ENCODE assay signal across 8 cellular contexts in the genomic region with DNA sequence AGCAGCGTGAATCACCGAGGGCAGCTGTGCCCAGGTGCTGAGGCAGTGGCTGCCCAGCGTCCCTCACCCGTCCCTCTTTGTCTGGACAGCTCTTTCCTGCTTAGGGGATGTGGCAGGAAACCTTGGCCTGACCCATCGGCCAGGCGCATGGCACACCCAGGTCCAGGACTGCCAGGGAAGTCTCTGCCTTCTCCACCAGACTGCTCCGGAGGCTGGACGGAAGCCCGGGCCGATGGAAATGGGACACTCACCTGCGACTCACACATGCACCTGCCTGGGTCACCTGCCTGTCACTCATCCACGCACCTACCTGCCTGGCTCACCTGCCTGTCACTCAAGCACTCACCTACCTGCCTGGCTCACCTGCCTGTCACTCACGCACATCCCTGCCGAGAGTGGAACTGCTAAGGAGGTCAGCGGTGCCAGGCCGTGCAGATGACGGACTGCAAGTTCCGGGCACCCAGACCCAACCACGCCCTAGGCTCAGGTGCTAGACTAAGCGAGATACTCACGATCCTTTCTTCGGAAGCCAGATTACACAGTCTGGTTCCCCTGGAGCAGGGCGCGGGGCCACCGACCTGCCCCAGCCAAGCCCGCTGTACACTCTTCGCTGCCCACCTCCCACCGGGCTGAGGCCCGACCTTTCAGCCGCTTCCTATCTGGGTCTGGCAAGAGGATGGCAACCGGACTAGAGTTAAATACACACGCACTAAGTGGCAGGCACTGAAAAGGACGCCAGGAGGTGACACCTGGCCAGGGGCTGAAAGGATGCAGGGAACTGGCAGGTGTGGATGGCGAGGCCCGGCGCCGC. TPM values are rescaled to one million over a fixed set of nuclear protein-coding genes. Genes with fewer than 3 reads are reported as not detected.
DNase-seq lines count a peak whose midpoint lies in the region; ATAC-seq and TF ChIP-seq lines count a peak whose summit lies in the region.

No MANE protein-coding gene starts in this region.

- peak overlapping the region; percentile 63 for H3K27ac ChIP-seq in CD8-positive, alpha-beta T cell (ENCODE audit: low read depth, low read length)
- H3K27ac ChIP-seq in ascending aorta (peak overlapping the region in 1 of 2 donors; percentile 67), urinary bladder (ENCODE audit: low read depth) (no peak overlapping the region)

- H3K4me1 Mint-ChIP-seq in CD8-positive, alpha-beta T cell (ENCODE audit: low read depth), result peaks cover 42% of the 10 kb centered on the region
- H3K4me1 Mint-ChIP-seq in IgD-negative memory B cell, result peaks cover 15 to 26% (median 24%) of the 10 kb centered on the region in 3 donors

- no peaks in the 10 kb centered on the region for H3K9me3 Mint-ChIP-seq in CD8-positive, alpha-beta T cell
- no peaks in the 10 kb centered on the region for H3K9me3 Mint-ChIP-seq in IgD-negative memory B cell

- POLR2A ChIA-PET in CD8-positive, alpha-beta T cell (lab: Charles Lee), result interaction anchor here (1.4 kb wide), 2 partner anchors 11 to 22 kb away, joined by 3 to 9 read pairs; no protein-coding TSS in a partner anchor
- POLR2A ChIA-PET in GM10248 (lab: Yijun Ruan, JAX), result no interaction called here

- H3K9me3 ChIP-seq in CD8-positive, alpha-beta T cell (ENCODE audit: low read length), result no peaks in the 10 kb centered on the region
- no peaks in the 10 kb centered on the region for H3K9me3 ChIP-seq in ascending aorta

- no peak for DNase-seq in CD8-positive, alpha-beta T cell
- peak in 1 of 2 donors; percentile 63 for DNase-seq in ascending aorta (ENCODE audit: low spot score in 2 of 2)
- no peak for DNase-seq in lower leg skin (ENCODE audit: low spot score in 2 of 2)
- DNase-seq in NCI-H2171 treated with DMSO at 0.1 percent for 48 hours (lab: John Stamatoyannopoulos, UW), result no peak
- DNase-seq in GM10248 (ENCODE audit: extremely low spot score), result no peak

- H3K27me3 Mint-ChIP-seq in CD8-positive, alpha-beta T cell (ENCODE audit: low read depth), result no peaks in the 10 kb centered on the region
- H3K27me3 Mint-ChIP-seq in IgD-negative memory B cell, result no peaks in the 10 kb centered on the region

- TF ChIP-seq POLR2A in lower leg skin (IDR thresholded peaks at IDR 0.05), result no peak

- intact Hi-C loops in CD8-positive, alpha-beta T cell (cut with DNase I, micrococcal nuclease), result loop anchor here (1.0 to 5.0 kb wide), 7 partner anchors 22 to 156 kb away; partner anchors contain the start of genes PUSL1 (in 2 of the 2), ACAP3 (in 1 of the 2), B3GALT6 (in 1 of the 2) and C1orf159 (in 1 of the 2)
- intact Hi-C loops in ascending aorta (cut with DNase I), result loop anchor here (1.0 to 2.0 kb wide), 4 partner anchors 40 to 156 kb away; partner anchors contain the start of genes AURKAIP1, B3GALT6, C1orf159 and MRPL20
- intact Hi-C loops in lower leg skin (cut with DNase I; ENCODE audit: low total_unique reads), result no loop called here

- no peak for ATAC-seq in CD8-positive, alpha-beta T cell
- ATAC-seq in HG02678 (IDR thresholded peaks at IDR 0.05; ENCODE audit: unreplicated experiment), result no peak

- H3K4me3 Mint-ChIP-seq in CD8-positive, alpha-beta T cell, result peak overlapping the region; percentile 88
- peak overlapping the region; percentile 88 to 94 (median 91) for H3K4me3 Mint-ChIP-seq in IgD-negative memory B cell

- H3K36me3 Mint-ChIP-seq in CD8-positive, alpha-beta T cell, result peaks cover 24% of the 10 kb centered on the region
- peaks cover 2% of the 10 kb centered on the region for H3K36me3 Mint-ChIP-seq in IgD-negative memory B cell

- WGBS in lower leg skin, 2 donors, result 29 to 43% methylated on average over 28 to 36 of the region's 37 CpGs
- WGBS in urinary bladder, result 46% methylated on average over 37 of the region's 37 CpGs

- H3K27ac Mint-ChIP-seq in CD8-positive, alpha-beta T cell, result peak overlapping the region; percentile 89
- H3K27ac Mint-ChIP-seq in IgD-negative memory B cell, result peak overlapping the region; percentile 53 to 90 (median 81)

- CTCF ChIA-PET in CD8-positive, alpha-beta T cell (lab: Charles Lee), result interaction anchor here (1.2 kb wide), 1 partner anchor 17 kb away, joined by 3 read pairs; no protein-coding TSS in a partner anchor
- CTCF ChIA-PET in GM10248 (lab: Yijun Ruan, JAX), result interaction anchor here (1.3 to 1.5 kb wide), 2 partner anchors 99 to 241 kb away, joined by 3 to 4 read pairs; no protein-coding TSS in a partner anchor

- peaks cover 39% of the 10 kb centered on the region for H3K4me1 ChIP-seq in CD8-positive, alpha-beta T cell (ENCODE audit: insufficient read depth, low read length)
- H3K4me1 ChIP-seq in ascending aorta (peaks cover 29 to 39% of the 10 kb centered on the region in 2 donors), urinary bladder (ENCODE audit: insufficient read depth) (peaks cover 4% of the 10 kb centered on the region)

- H3K27me3 ChIP-seq in CD8-positive, alpha-beta T cell (ENCODE audit: insufficient read depth, low read length), result no peaks in the 10 kb centered on the region
- no peaks in the 10 kb centered on the region for H3K27me3 ChIP-seq in ascending aorta

- H3K4me3 ChIP-seq in CD8-positive, alpha-beta T cell (ENCODE audit: low read depth, low read length), result peak overlapping the region; percentile 68
- H3K4me3 ChIP-seq in ascending aorta (peak overlapping the region; percentile 97 to 98), lower leg skin (ENCODE audit: low read depth, poor library complexity, severe bottlenecking) (peak overlapping the region; percentile 95), urinary bladder (ENCODE audit: low read depth, low read length) (peak overlapping the region; percentile 99)

- peaks cover 2% of the 10 kb centered on the region for H3K36me3 ChIP-seq in CD8-positive, alpha-beta T cell (ENCODE audit: insufficient read depth, low read length)
- H3K36me3 ChIP-seq in ascending aorta, result peaks cover 4% of the 10 kb centered on the region in 2 donors
- no peaks in the 10 kb centered on the region for H3K36me3 ChIP-seq in urinary bladder (ENCODE audit: insufficient read depth)

- TF ChIP-seq CTCF in CD8-positive, alpha-beta T cell (IDR thresholded peaks at IDR 0.05), result no peak
- no peak for TF ChIP-seq CTCF in ascending aorta (IDR thresholded peaks at IDR 0.05)
- no peak for TF ChIP-seq CTCF in lower leg skin (IDR thresholded peaks at IDR 0.05)
- TF ChIP-seq CTCF in GM10248 (IDR thresholded peaks at IDR 0.05; ENCODE audit: control extremely low read depth, extremely low read depth, low read depth, missing control alignments), result no peak

RNA-seq across cellular contexts. Expression of gene UBE2J2, which starts 1.1 kb away (rescaled TPM):
- 10 to 100 TPM; 46.4 to 50.7 TPM for total RNA-seq in CD8-positive, alpha-beta T cell
- polyA plus RNA-seq in IgD-negative memory B cell (74.3 TPM), urinary bladder (47.0 TPM)
- total RNA-seq in ascending aorta (25.2 TPM), lower leg skin (10 to 100 TPM; 49.0 to 72.8 (median 54.0) TPM), urinary bladder (36.3 TPM)

RNA-seq across cellular contexts. Expression of gene SCNN1D, which starts 7.7 kb away (rescaled TPM):
- 10 to 100 TPM; 11.4 to 13.9 TPM for total RNA-seq in CD8-positive, alpha-beta T cell
- polyA plus RNA-seq in IgD-negative memory B cell (not detected), urinary bladder (2.5 TPM)
- total RNA-seq in ascending aorta (0.32 TPM), lower leg skin (1 to 10 TPM in 2 of 4 donors, under 1 TPM in 2; 0.84 to 5.3 (median 1.4) TPM), urinary bladder (2.0 TPM)

RNA-seq across cellular contexts. Expression of gene C1QTNF12, which starts 26.0 kb away (rescaled TPM):
- total RNA-seq in CD8-positive, alpha-beta T cell, result 1 to 10 TPM; 3.2 to 5.1 TPM
- polyA plus RNA-seq in IgD-negative memory B cell (0.88 TPM), urinary bladder (0.99 TPM)
- total RNA-seq in ascending aorta (not detected), lower leg skin (1 to 10 TPM in 2 of 4 donors, under 1 TPM in 1, not detected in 1; 0.46 to 9.8 (median 5.9) TPM), urinary bladder (0.53 TPM)

RNA-seq across cellular contexts. Expression of gene ACAP3, which starts 35.2 kb away (rescaled TPM):
- 10 to 100 TPM; 46.6 to 47.5 TPM for total RNA-seq in CD8-positive, alpha-beta T cell
- polyA plus RNA-seq in IgD-negative memory B cell (10.5 TPM), urinary bladder (51.2 TPM)
- total RNA-seq in ascending aorta (105 TPM), lower leg skin (100 to 1,000 TPM in 3 of 4 donors, 10 to 100 TPM in 1; 98.8 to 189 (median 115) TPM), urinary bladder (40.2 TPM)

RNA-seq across cellular contexts. Expression of gene PUSL1, which starts 35.9 kb away (rescaled TPM):
- 10 to 100 TPM; 17.1 to 17.5 TPM for total RNA-seq in CD8-positive, alpha-beta T cell
- polyA plus RNA-seq in IgD-negative memory B cell, result 21.0 TPM
- total RNA-seq in ascending aorta, result 28.3 TPM
- 10 to 100 TPM; 42.3 to 62.1 (median 53.7) TPM for total RNA-seq in lower leg skin
- total RNA-seq in urinary bladder, result 7.6 TPM
- polyA plus RNA-seq in urinary bladder, result 19.2 TPM
